Comparison of ENCODE assay signal across 1 cellular context in the genomic region with DNA sequence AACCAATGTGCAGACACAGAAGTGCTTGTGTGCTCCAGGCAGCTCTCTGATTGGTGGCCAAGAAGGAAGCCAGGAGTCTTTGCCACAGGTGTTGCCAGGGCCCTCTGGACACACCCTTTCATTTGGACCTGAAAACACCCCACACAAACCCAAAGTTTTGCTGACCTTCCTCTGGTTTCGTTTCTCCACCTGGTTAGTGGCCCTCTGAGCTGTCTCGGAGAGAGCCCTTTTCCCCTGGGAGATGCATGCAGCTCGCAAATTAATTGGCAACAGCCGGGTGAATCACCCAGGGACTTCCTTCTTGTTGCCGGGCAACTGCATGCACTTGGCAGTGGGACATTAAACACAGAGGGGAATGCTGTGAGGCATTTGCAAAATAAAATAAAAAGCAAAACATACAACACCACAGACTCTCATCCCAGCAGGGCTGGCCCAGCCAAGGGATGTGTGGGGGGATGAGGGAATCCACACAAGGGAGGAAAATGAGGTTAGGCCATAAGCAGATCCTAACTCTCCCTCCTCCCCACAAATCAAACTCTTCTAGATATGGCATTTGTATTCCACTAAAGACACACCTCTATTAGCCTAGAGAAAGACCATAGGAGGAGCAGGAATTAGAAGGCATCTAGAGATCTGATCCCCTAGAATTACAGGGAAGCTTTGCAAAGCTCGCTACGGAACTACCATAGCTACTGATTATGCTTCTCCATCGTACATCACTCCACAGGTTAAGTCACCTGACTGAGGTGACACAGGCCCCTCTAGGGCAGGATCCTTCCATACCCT.
TF ChIP-seq lines count a peak whose summit lies in the region.

No MANE protein-coding gene starts in this region.

TF ChIP-seq in A549, 52 proteins besides CTCF, POLR2A, EP300 and RAD21 (continued from another document):
- TF ChIP-seq MAX (IDR thresholded peaks at IDR 0.05) (peak; percentile 41; the same call in 1 of the 2 replicates), TP53 (CRISPR knock-in tag; IDR thresholded peaks at IDR 0.05) (no peak)
